1 cellular context compared by ENCODE assay signal in the genomic region with DNA sequence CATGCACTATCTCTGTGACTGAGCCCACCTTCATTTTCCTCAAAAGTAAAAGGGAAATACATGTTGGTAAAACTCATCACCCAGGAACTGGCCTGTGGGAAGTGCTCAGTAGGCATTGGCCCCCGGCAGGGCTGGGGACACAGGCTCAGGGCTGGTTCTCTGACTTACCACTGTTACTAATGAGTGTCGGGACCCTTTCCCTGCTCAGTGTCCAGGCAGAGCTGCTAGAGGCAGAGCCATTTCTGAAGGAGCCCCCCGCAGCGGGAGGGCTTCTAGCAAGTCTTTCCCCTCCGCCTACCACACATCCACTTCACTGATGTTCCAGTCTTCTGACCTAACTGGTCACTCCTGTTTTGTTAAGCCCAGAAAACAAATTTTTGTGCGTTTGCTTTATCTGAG.
TF ChIP-seq lines count a peak whose summit lies in the region.

No MANE protein-coding gene starts in this region.

TF ChIP-seq in HepG2, 621 proteins besides CTCF, POLR2A, EP300 and RAD21:
- TF ChIP-seq ZNF124 (CRISPR knock-in tag; IDR thresholded peaks at IDR 0.05) (no peak), SOX5 (CRISPR knock-in tag; IDR thresholded peaks at IDR 0.05; ENCODE audit: borderline replicate concordance) (no peak), SSRP1 (CRISPR knock-in tag; IDR thresholded peaks at IDR 0.05) (no peak), MED8 (CRISPR knock-in tag; IDR thresholded peaks at IDR 0.05; ENCODE audit: insufficient replicate concordance) (no peak), KDM6A (CRISPR knock-in tag; IDR thresholded peaks at IDR 0.05; ENCODE audit: low read depth) (no peak), FOXA3 (CRISPR knock-in tag; IDR thresholded peaks at IDR 0.05) (no peak), ATAD3A (CRISPR knock-in tag; IDR thresholded peaks at IDR 0.05) (no peak), REXO4 (CRISPR knock-in tag; IDR thresholded peaks at IDR 0.05; ENCODE audit: borderline replicate concordance) (no peak), ZNF577 (CRISPR knock-in tag; IDR thresholded peaks at IDR 0.05; ENCODE audit: borderline replicate concordance, low read depth) (no peak), ZNF552 (CRISPR knock-in tag; IDR thresholded peaks at IDR 0.05; ENCODE audit: borderline replicate concordance) (no peak)
